In genomic region chr6:103937389-103937788, GRCh38 we compare ENCODE assay signal across 31 cellular contexts.
"Had no signal": no experiment of that assay in that cellular context is flagged by ENCODE, and none has a peak within 500 bp of the region (broad histone marks: within the 10 kb centered on the region; RNA-seq: fewer than 3 reads in every experiment).

No MANE protein-coding gene starts in this region.

- DNase-seq: natural killer cell; occipital lobe; ovary; posterior cingulate gyrus; psoas muscle; right cardiac atrium; spleen; stimulated activated CD4-positive, alpha-beta T cell treated with anti-CD3 and anti-CD28 coated beads, Interleukin-12 subunit alpha, Interleukin-12 subunit beta, amount 100 ng/mL, for 4 hours; stimulated activated CD4-positive, alpha-beta T cell treated with anti-CD3 and anti-CD28 coated beads, Interleukin-1b, Interleukin-23, amount 100 ng/mL, for 48 hours; stimulated activated CD4-positive, alpha-beta T cell treated with anti-CD3 and anti-CD28 coated beads, Interleukin-4, amount 100 ng/mL, for 1 hour; stimulated activated CD4-positive, alpha-beta T cell treated with anti-CD3 and anti-CD28 coated beads, Interleukin-4, amount 100 ng/mL, for 4 hours; stimulated activated CD8-positive, alpha-beta memory T cell treated with anti-CD3 and anti-CD28 coated beads, Interleukin-4, amount 100 ng/mL, for 48 hours; stimulated activated naive CD4-positive, alpha-beta T cell; stimulated activated naive CD8-positive, alpha-beta T cell treated with anti-CD3 and anti-CD28 coated beads, Interleukin-15, amount 100 ng/mL, for 72 hours; stimulated activated naive CD8-positive, alpha-beta T cell treated with anti-CD3 and anti-CD28 coated beads, Interleukin-15, Interleukin-2, amounts not matched to agents 100 U/mL and 50 U/mL, for 24 hours; substantia nigra; testis; tibial artery; transverse colon; upper lobe of right lung; uterus had no signal

- H3K27me3 ChIP-seq: neural progenitor cell, ovary, spleen, suprapubic skin, testis, tibial artery, transverse colon, upper lobe of right lung, uterus had no signal

- H3K4me3 ChIP-seq: neural progenitor cell, ovary, psoas muscle, skin epidermis, smooth muscle cell, spleen, suprapubic skin, testis, tibial artery, transverse colon, upper lobe of right lung, uterus had no signal

- H3K4me1 Mint-ChIP-seq: natural killer cell; nephron; stimulated activated memory B cell treated with anti-CD40 and anti-IgM and Interleukin-4, amounts not matched to agents 10 μg/mL and 1 μg/mL and 100 μg/mL, for 72 hours; stimulated activated naive CD8-positive, alpha-beta T cell treated with anti-CD3 and anti-CD28 coated beads, Interleukin-15, amount 100 ng/mL, for 72 hours had no signal

- H3K4me1 ChIP-seq: neural progenitor cell, parathyroid adenoma, psoas muscle, spleen, suprapubic skin, testis, tibial artery, transverse colon, upper lobe of right lung, uterus had no signal

- H3K4me3 Mint-ChIP-seq: natural killer cell; nephron; neural progenitor cell; stimulated activated memory B cell treated with anti-CD40 and anti-IgM and Interleukin-4, amounts not matched to agents 10 μg/mL and 1 μg/mL and 100 μg/mL, for 72 hours; stimulated activated naive CD8-positive, alpha-beta T cell treated with anti-CD3 and anti-CD28 coated beads, Interleukin-15, amount 100 ng/mL, for 72 hours; type B pancreatic cell had no signal

- H3K9me3 ChIP-seq: ovary, psoas muscle, testis, tibial artery, transverse colon, upper lobe of right lung, uterus had no signal

- H3K36me3 Mint-ChIP-seq: neural progenitor cell; stimulated activated memory B cell treated with anti-CD40 and anti-IgM and Interleukin-4, amounts not matched to agents 10 μg/mL and 1 μg/mL and 100 μg/mL, for 72 hours; type B pancreatic cell had no signal

- H2AFZ ChIP-seq: neural progenitor cell, parathyroid adenoma had no signal

- H3K9me3 Mint-ChIP-seq: type B pancreatic cell had no signal

- H3K27ac ChIP-seq: neural progenitor cell, ovary, parathyroid adenoma, psoas muscle, skin epidermis, spleen, suprapubic skin, testis, tibial artery, transverse colon, upper lobe of right lung, uterus had no signal

- H3K9ac ChIP-seq: neural progenitor cell, parathyroid adenoma had no signal

- ATAC-seq: natural killer cell; psoas muscle; right cardiac atrium; sciatic nerve; stimulated activated memory B cell treated with anti-CD40 and anti-IgM and Interleukin-4, amounts not matched to agents 10 μg/mL and 1 μg/mL and 100 μg/mL, for 72 hours; stimulated activated naive CD8-positive, alpha-beta T cell treated with anti-CD3 and anti-CD28 coated beads, Interleukin-15, amount 100 ng/mL, for 72 hours; stimulated activated naive CD8-positive, alpha-beta T cell treated with anti-CD3 and anti-CD28 coated beads, Interleukin-15, Interleukin-2, amounts not matched to agents 100 U/mL and 50 U/mL, for 24 hours; upper lobe of right lung had no signal

- H3K4me2 ChIP-seq: neural progenitor cell, smooth muscle cell had no signal

- H3K27ac Mint-ChIP-seq: natural killer cell; nephron; neural progenitor cell; progenitor cell of endocrine pancreas; stimulated activated memory B cell treated with anti-CD40 and anti-IgM and Interleukin-4, amounts not matched to agents 10 μg/mL and 1 μg/mL and 100 μg/mL, for 72 hours; stimulated activated naive CD8-positive, alpha-beta T cell treated with anti-CD3 and anti-CD28 coated beads, Interleukin-15, amount 100 ng/mL, for 72 hours; type B pancreatic cell had no signal

- H3K27me3 Mint-ChIP-seq: progenitor cell of endocrine pancreas; stimulated activated memory B cell treated with anti-CD40 and anti-IgM and Interleukin-4, amounts not matched to agents 10 μg/mL and 1 μg/mL and 100 μg/mL, for 72 hours; stimulated activated naive CD8-positive, alpha-beta T cell treated with anti-CD3 and anti-CD28 coated beads, Interleukin-15, amount 100 ng/mL, for 72 hours; type B pancreatic cell had no signal

- H3K36me3 ChIP-seq: neural progenitor cell, ovary, spleen, suprapubic skin, tibial artery, transverse colon, upper lobe of right lung, uterus had no signal

- H3K79me2 ChIP-seq: parathyroid adenoma had no signal
